In genomic region chr11:77127674-77127968, GRCh38 we compare ENCODE assay signal across 8 cellular contexts. TPM values are rescaled to one million over a fixed set of nuclear protein-coding genes. Genes with fewer than 3 reads are reported as not detected.
DNase-seq lines count a peak whose midpoint lies in the region; ATAC-seq, FAIRE-seq and TF ChIP-seq lines count a peak whose summit lies in the region.

No MANE protein-coding gene starts in this region.

- intact Hi-C loops in endothelial cell of umbilical vein (cut with micrococcal nuclease), result loop anchor here (1.0 kb wide), 3 partner anchors 61 to 492 kb away; no protein-coding TSS in a partner anchor

- H3K27me3 ChIP-seq in BLaER1 treated with 17β-estradiol and CSF1 and Interleukin-3, amounts not matched to agents 10 nM and 100 nM, result no peaks in the 10 kb centered on the region
- no peaks in the 10 kb centered on the region for H3K27me3 ChIP-seq in endothelial cell of umbilical vein (ENCODE audit: control insufficient read depth in 2 of 2, insufficient read depth in 2 of 2, low read length in 2 of 2)
- H3K27me3 ChIP-seq in neural progenitor cell, result no peaks in the 10 kb centered on the region

- H3F3A ChIP-seq in neural progenitor cell (ENCODE audit: low read depth), result peaks cover 5% of the 10 kb centered on the region

- H3K36me3 Mint-ChIP-seq in neural progenitor cell, result no peaks in the 10 kb centered on the region

- H3K79me2 ChIP-seq in endothelial cell of umbilical vein (ENCODE audit: control insufficient read depth, insufficient read depth, low read length), result no peaks in the 10 kb centered on the region
- H3K79me2 ChIP-seq in neural progenitor cell (ENCODE audit: low read depth), result no peaks in the 10 kb centered on the region

- H3K9me1 ChIP-seq in endothelial cell of umbilical vein (replicated peaks; ENCODE audit: control insufficient read depth, extremely low read depth, insufficient read depth, low read length), result no peaks in the 10 kb centered on the region

- peaks cover 7% of the 10 kb centered on the region for H3K27me3 Mint-ChIP-seq in neural progenitor cell (ENCODE audit: insufficient read depth, low read depth)

- TF ChIP-seq CTCF in endothelial cell of umbilical vein (IDR thresholded peaks at IDR 0.05; ENCODE audit: extremely low read depth in 1 of 2, insufficient read depth in 1 of 2, low read depth in 1 of 2, low read length in 2 of 2) (no peak), neural progenitor cell (IDR thresholded peaks at IDR 0.05) (no peak)

- no peak for TF ChIP-seq POLR2A in endothelial cell of umbilical vein (IDR thresholded peaks at IDR 0.05; ENCODE audit: low read depth, low read length)

- no peak overlapping the region for H3K27ac ChIP-seq in BLaER1 treated with 17β-estradiol and CSF1 and Interleukin-3, amounts not matched to agents 10 nM and 100 nM
- H3K27ac ChIP-seq in endothelial cell of umbilical vein (ENCODE audit: insufficient read depth, low read depth, low read length) (no peak overlapping the region), neural progenitor cell (no peak overlapping the region)

- H3K27ac Mint-ChIP-seq in neural progenitor cell, result peak overlapping the region; percentile 94

- peaks cover 25 to 87% (median 69%) of the 10 kb centered on the region in 10 experiments for H3K4me1 ChIP-seq in BLaER1 treated with 17β-estradiol and CSF1 and Interleukin-3, amounts not matched to agents 10 nM and 100 nM
- H3K4me1 ChIP-seq in endothelial cell of umbilical vein (ENCODE audit: control insufficient read depth, extremely low read depth, insufficient read depth, low read length) (peaks cover 10% of the 10 kb centered on the region), neural progenitor cell (peaks cover 9% of the 10 kb centered on the region)

- H3K4me3 ChIP-seq in BLaER1 treated with 17β-estradiol and CSF1 and Interleukin-3, amounts not matched to agents 10 nM and 100 nM, result peak overlapping the region in 2 of 10 experiments; percentile 51 to 65; a peak in 4 of 20 replicates
- H3K4me3 ChIP-seq in endothelial cell of umbilical vein (replicated peaks in 1 of 3; ENCODE audit: insufficient read depth in 1 of 3, low read depth in 1 of 3, low read length in 3 of 3) (peak overlapping the region in 1 of 3 experiments; percentile 24), neural progenitor cell (peak overlapping the region; percentile 55)

- peak overlapping the region; percentile 85 for H2AFZ ChIP-seq in endothelial cell of umbilical vein (ENCODE audit: low read depth, low read length)
- peak overlapping the region; percentile 95 for H2AFZ ChIP-seq in neural progenitor cell (replicated peaks)

- H3K9me3 Mint-ChIP-seq in neural progenitor cell, result no peaks in the 10 kb centered on the region

- H3K9ac ChIP-seq in BLaER1 treated with 17β-estradiol and CSF1 and Interleukin-3, amounts not matched to agents 10 nM and 100 nM, result peak overlapping the region in 3 of 11 experiments; percentile 2 to 56 (median 55); a peak in 3 of 22 replicates
- H3K9ac ChIP-seq in endothelial cell of umbilical vein (replicated peaks; ENCODE audit: extremely low read depth, insufficient read depth, low read length), result no peak overlapping the region
- H3K9ac ChIP-seq in neural progenitor cell, result no peak overlapping the region

- peaks cover 0 to 7% (median 0%) of the 10 kb centered on the region in 11 experiments; a peak in 1 of 22 replicates for H3K36me3 ChIP-seq in BLaER1 treated with 17β-estradiol and CSF1 and Interleukin-3, amounts not matched to agents 10 nM and 100 nM
- peaks cover 0 to 3% of the 10 kb centered on the region in 2 experiments for H3K36me3 ChIP-seq in endothelial cell of umbilical vein (ENCODE audit: control insufficient read depth in 2 of 2, extremely low read depth in 1 of 2, insufficient read depth in 2 of 2, low read length in 2 of 2)
- H3K36me3 ChIP-seq in neural progenitor cell, result no peaks in the 10 kb centered on the region

- no peak for ATAC-seq in GM21381 (IDR thresholded peaks at IDR 0.05; ENCODE audit: unreplicated experiment)

- dilution Hi-C loops in endothelial cell of umbilical vein (cut with MboI; ENCODE audit: extremely low pct_ligation_motif_present, low sequenced_read_pairs), result no loop called here

- H3K4me1 Mint-ChIP-seq in neural progenitor cell, result peaks cover 31% of the 10 kb centered on the region

- CTCF ChIA-PET in endothelial cell of umbilical vein (lab: Charles Lee), result interaction anchor here (0.6 to 7.4 kb wide), 46 partner anchors 8 to 496 kb away, joined by 3 to 309 read pairs (median 6); no protein-coding TSS in a partner anchor

- H3K4me3 Mint-ChIP-seq in neural progenitor cell, result peak overlapping the region; percentile 77

- no peak for FAIRE-seq in endothelial cell of umbilical vein (lab: Jason Lieb, UNC)

- POLR2A ChIA-PET in endothelial cell of umbilical vein (lab: Charles Lee), result no interaction called here

- peak overlapping the region; percentile 69 to 93 (median 78) for H3K4me2 ChIP-seq in BLaER1 treated with 17β-estradiol and CSF1 and Interleukin-3, amounts not matched to agents 10 nM and 100 nM
- peak overlapping the region; percentile 70 for H3K4me2 ChIP-seq in endothelial cell of umbilical vein (ENCODE audit: insufficient read depth, low read length)
- peak overlapping the region; percentile 92 for H3K4me2 ChIP-seq in neural progenitor cell

- H3K9me3 ChIP-seq in BLaER1 treated with 17β-estradiol and CSF1 and Interleukin-3, amounts not matched to agents 10 nM and 100 nM (replicated peaks in 1 of 11), result 0 out of 22 replicates have a peak, but pooled peaks cover 0 to under 1% (median 0%) of the 10 kb centered on the region in 11 experiments
- no peaks in the 10 kb centered on the region for H3K9me3 ChIP-seq in endothelial cell of umbilical vein (replicated peaks; ENCODE audit: control insufficient read depth, insufficient read depth, low read length)
- H3K9me3 ChIP-seq in neural progenitor cell (ENCODE audit: low read depth), result no peaks in the 10 kb centered on the region

- BruUV-seq in endothelial cell of umbilical vein (replicated peaks; lab: Mats Ljungman, UMichigan), result no TSS peak

- DNase-seq in NCI-H1092 (lab: John Stamatoyannopoulos, UW) (peak; percentile 57), endothelial cell of umbilical vein (ENCODE audit: low read depth, low spot score) (no peak), neural progenitor cell (ENCODE audit: low spot score) (peak; percentile 41), AML-193 (lab: John Stamatoyannopoulos, UW) (no peak), NCI-H1105 treated with DMSO at 0.1 percent for 48 hours (lab: John Stamatoyannopoulos, UW) (no peak), GF-D8 (lab: John Stamatoyannopoulos, UW) (no peak)

- H4K20me1 ChIP-seq in BLaER1 treated with 17β-estradiol and CSF1 and Interleukin-3, amounts not matched to agents 10 nM and 100 nM, result peaks cover 0 to 6% (median 0%) of the 10 kb centered on the region in 11 experiments; a peak in 2 of 22 replicates
- no peaks in the 10 kb centered on the region for H4K20me1 ChIP-seq in endothelial cell of umbilical vein (replicated peaks; ENCODE audit: control insufficient read depth, extremely low read depth, insufficient read depth, low read length)
- H4K20me1 ChIP-seq in neural progenitor cell (ENCODE audit: low read depth), result no peaks in the 10 kb centered on the region

TF ChIP-seq in endothelial cell of umbilical vein, 7 proteins besides CTCF, POLR2A, EP300 and RAD21:
- TF ChIP-seq EZH2 (IDR thresholded peaks at IDR 0.05; ENCODE audit: borderline replicate concordance, low read depth, low read length, severe bottlenecking) (no peak), GATA2 (IDR thresholded peaks at IDR 0.05; ENCODE audit: insufficient read depth, insufficient read length, low read depth, low read length) (no peak), FOS (IDR thresholded peaks at IDR 0.05; ENCODE audit: borderline replicate concordance, insufficient read depth, low read length) (no peak), POLR2AphosphoS5 (IDR thresholded peaks at IDR 0.05; ENCODE audit: insufficient read depth, low read depth, low read length) (no peak), MAX (IDR thresholded peaks at IDR 0.05; ENCODE audit: insufficient read depth, insufficient read length) (no peak), MYC (IDR thresholded peaks at IDR 0.05; ENCODE audit: low read depth, low read length) (no peak), JUN (IDR thresholded peaks at IDR 0.05; ENCODE audit: borderline replicate concordance, insufficient read depth, insufficient read length, low read depth) (no peak)
TF ChIP-seq in endothelial cell of umbilical vein: peak in this region for 0.

RNA-seq across cellular contexts. Expression of gene MYO7A, which starts 0.4 kb away (rescaled TPM):
- total RNA-seq in endothelial cell of umbilical vein (1.4 and 3.6 TPM in 2 replicates), neural progenitor cell (ENCODE audit: low replicate concordance) (0.97 and 2.7 TPM in 2 replicates)
- polyA plus RNA-seq in endothelial cell of umbilical vein, result 1.1 and 1.3 TPM in 2 replicates
- 0.94 and 0.96 TPM in 2 replicates for polyA plus RNA-seq in endothelial cell of umbilical vein (2011; cell fraction: cytosol; rRNA removed)
- 3.6 and 4.3 TPM in 2 replicates for polyA plus RNA-seq in endothelial cell of umbilical vein (2011; cell fraction: nucleus; rRNA removed)
- 0.20 and 0.29 TPM in 2 replicates for polyA plus RNA-seq in endothelial cell of umbilical vein (2012)
- 1.0 and 1.3 TPM in 2 replicates for polyA minus RNA-seq in endothelial cell of umbilical vein
- polyA minus RNA-seq in endothelial cell of umbilical vein (2011; cell fraction: cytosol; rRNA and poly(A)+ RNA removed), result not detected
- polyA minus RNA-seq in endothelial cell of umbilical vein (2011; cell fraction: nucleus; rRNA and poly(A)+ RNA removed), result 1.4 and 1.9 TPM in 2 replicates

RNA-seq across cellular contexts. Expression of gene OMP, which starts 25.0 kb away (rescaled TPM):
- total RNA-seq in endothelial cell of umbilical vein, result 0.76 and 0.80 TPM in 2 replicates
- polyA plus RNA-seq in endothelial cell of umbilical vein, result 0.30 TPM in 1 of 2 replicates, not detected in the other
- not detected in 2 replicates for polyA plus RNA-seq in endothelial cell of umbilical vein (2011; cell fraction: cytosol; rRNA removed)
- 0.91 TPM in 1 of 2 replicates, not detected in the other for polyA plus RNA-seq in endothelial cell of umbilical vein (2011; cell fraction: nucleus; rRNA removed)
- not detected in 2 replicates for polyA plus RNA-seq in endothelial cell of umbilical vein (2012)
- polyA minus RNA-seq in endothelial cell of umbilical vein, result 1.6 TPM in 1 of 2 replicates, not detected in the other
- polyA minus RNA-seq in endothelial cell of umbilical vein (2011; cell fraction: cytosol; rRNA and poly(A)+ RNA removed), result not detected
- polyA minus RNA-seq in endothelial cell of umbilical vein (2011; cell fraction: nucleus; rRNA and poly(A)+ RNA removed), result 1.3 and 2.8 TPM in 2 replicates
- total RNA-seq in neural progenitor cell (ENCODE audit: low replicate concordance), result not detected in 2 replicates

Comparison
In these comparisons a context has a peak if more than half of its experiments do, and no peak if none do; other contexts are left out.
1. DNase-seq: peak in NCI-H1092 (single experiment) and neural progenitor cell (single experiment); none in endothelial cell of umbilical vein (single experiment), AML-193 (0 of 2), NCI-H1105 treated with DMSO at 0.1 percent for 48 hours (single experiment) and GF-D8 (single experiment).
2. Peak in every context shown above with its lines, with median percentiles within 50 percentile points of each other: H3K4me2 ChIP-seq.